1 cellular context compared by ENCODE assay signal in genomic region chr1:16776248-16776647, GRCh38. TPM values are rescaled to one million over a fixed set of nuclear protein-coding genes. Genes with fewer than 3 reads are reported as not detected.
"Had no signal": no experiment of that assay in that cellular context is flagged by ENCODE, and none has a peak within 500 bp of the region (broad histone marks: within the 10 kb centered on the region; RNA-seq: fewer than 3 reads in every experiment).

No MANE protein-coding gene starts in this region.

RNA-seq across cellular contexts. Expression of gene RNU1-4, which starts 35.9 kb away (rescaled TPM):
- total RNA-seq: LHCN-M2 had no signal
